In the genomic region with DNA sequence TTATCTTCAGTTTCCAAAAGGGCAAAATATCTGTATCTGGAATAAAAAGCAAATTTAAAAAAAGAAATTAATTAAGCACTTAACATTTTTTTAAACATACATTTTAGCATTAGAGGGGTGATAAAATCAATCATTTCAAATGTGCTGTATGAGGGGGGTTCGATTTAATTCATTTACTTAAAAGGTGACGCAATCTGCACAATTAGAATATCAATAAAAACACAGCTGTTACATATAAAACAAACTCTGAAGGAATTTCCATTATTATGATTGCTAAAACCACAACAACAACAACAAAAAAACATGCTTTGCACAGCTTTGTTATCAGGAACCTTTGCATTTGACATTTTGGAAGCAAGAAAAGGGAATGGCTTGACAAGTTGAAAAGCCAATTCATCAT, we compare ENCODE assay signal across 31 cellular contexts.
"Had no signal": no experiment of that assay in that cellular context is flagged by ENCODE, and none has a peak within 500 bp of the region (broad histone marks: within the 10 kb centered on the region; RNA-seq: fewer than 3 reads in every experiment).

No MANE protein-coding gene starts in this region.

- H3K4me3 Mint-ChIP-seq: activated CD4-positive, alpha-beta memory T cell treated with anti-CD3 and anti-CD28 coated beads, Interleukin-2, amount 10 ng/mL, durations not matched to agents 7 days and 5 days; activated CD4-positive, alpha-beta T cell treated with anti-CD3 and anti-CD28 coated beads, Interleukin-2, amount 10 ng/mL, durations not matched to agents 7 days and 5 days; activated naive CD8-positive, alpha-beta T cell; activated T-cell treated with anti-CD3 and anti-CD28 coated beads, Interleukin-2, amount 50 U/mL, for 4 hours; activated T-helper 17 cell treated with anti-CD3 and anti-CD28 coated beads, Interleukin-2, amount 50 U/mL, for 72 hours; central memory CD8-positive, alpha-beta T cell; dendritic cell treated with granulocyte-macrophage colony-stimulating factor and Interleukin-4, amounts not matched to agents 40 ng/mL and 50 ng/mL, for 4 days; endodermal cell had no signal

- H3K4me1 ChIP-seq: esophagus muscularis mucosa, foreskin keratinocyte, gastrocnemius medialis had no signal

- ATAC-seq: activated T-cell treated with anti-CD3 and anti-CD28 coated beads, Interleukin-2, amount 50 U/mL, for 4 hours; activated T-helper 17 cell treated with anti-CD3 and anti-CD28 coated beads, Interleukin-2, amount 50 U/mL, for 72 hours; foreskin keratinocyte; gastrocnemius medialis; heart left ventricle had no signal

- H3K27me3 Mint-ChIP-seq: activated CD4-positive, alpha-beta memory T cell treated with anti-CD3 and anti-CD28 coated beads, Interleukin-2, amount 10 ng/mL, durations not matched to agents 7 days and 5 days; central memory CD8-positive, alpha-beta T cell; dendritic cell treated with granulocyte-macrophage colony-stimulating factor and Interleukin-4, amounts not matched to agents 40 ng/mL and 50 ng/mL, for 4 days had no signal

- H3K9me3 Mint-ChIP-seq: activated CD4-positive, alpha-beta memory T cell treated with anti-CD3 and anti-CD28 coated beads, Interleukin-2, amount 10 ng/mL, durations not matched to agents 7 days and 5 days; activated CD4-positive, alpha-beta T cell treated with anti-CD3 and anti-CD28 coated beads, Interleukin-2, amount 10 ng/mL, durations not matched to agents 7 days and 5 days; activated T-helper 17 cell treated with anti-CD3 and anti-CD28 coated beads, Interleukin-2, amount 50 U/mL, for 72 hours had no signal

- H3K36me3 ChIP-seq: brain microvascular endothelial cell, esophagus muscularis mucosa, gastrocnemius medialis, heart left ventricle had no signal

- H3K27ac Mint-ChIP-seq: activated CD4-positive, alpha-beta memory T cell treated with anti-CD3 and anti-CD28 coated beads, Interleukin-2, amount 10 ng/mL, durations not matched to agents 7 days and 5 days; activated CD4-positive, alpha-beta T cell treated with anti-CD3 and anti-CD28 coated beads, Interleukin-2, amount 10 ng/mL, durations not matched to agents 7 days and 5 days; activated naive CD8-positive, alpha-beta T cell; activated T-helper 17 cell treated with anti-CD3 and anti-CD28 coated beads, Interleukin-2, amount 50 U/mL, for 72 hours; dendritic cell treated with granulocyte-macrophage colony-stimulating factor and Interleukin-4, amounts not matched to agents 40 ng/mL and 50 ng/mL, for 4 days; endodermal cell had no signal

- H3K36me3 Mint-ChIP-seq: activated naive CD8-positive, alpha-beta T cell had no signal

- DNase-seq: activated CD4-positive, alpha-beta memory T cell treated with anti-CD3 and anti-CD28 coated beads, Interleukin-2, amount 10 ng/mL, durations not matched to agents 7 days and 5 days; activated CD4-positive, alpha-beta T cell treated with anti-CD3 and anti-CD28 coated beads for 1 hour; activated CD4-positive, alpha-beta T cell treated with anti-CD3 and anti-CD28 coated beads for 4 hours; activated CD4-positive, alpha-beta T cell treated with anti-CD3 and anti-CD28 coated beads, Interleukin-2, amount 10 ng/mL, durations not matched to agents 7 days and 5 days; activated CD4-positive, alpha-beta T cell treated with anti-CD3 and anti-CD28 coated beads, Interleukin-2, amount 50 U/mL, for 4 hours; activated CD8-positive, alpha-beta memory T cell treated with anti-CD3 and anti-CD28 coated beads for 24 hours; activated effector memory CD4-positive, alpha-beta T cell treated with Interleukin-2 at 50 U/mL for 16 hours; activated gamma-delta T cell treated with Interleukin-2 at 50 U/mL for 16 hours; activated naive CD4-positive, alpha-beta T cell treated with anti-CD3 and anti-CD28 coated beads, Interleukin-2, amount 50 U/mL, for 16 hours; activated naive CD4-positive, alpha-beta T cell treated with Interleukin-2 at 50 U/mL for 16 hours; activated T-cell treated with anti-CD3 and anti-CD28 coated beads, Interleukin-2, amount 50 U/mL, for 4 hours; amniotic stem cell; anterior cingulate cortex; brain microvascular endothelial cell; dorsolateral prefrontal cortex; effector memory CD4-positive, alpha-beta T cell; endodermal cell; erythroblast; foreskin keratinocyte; gastrocnemius medialis; glutamatergic neuron; heart left ventricle; T-helper 2 cell had no signal

- H3K9me3 ChIP-seq: esophagus muscularis mucosa, gastrocnemius medialis, heart left ventricle had no signal

- H3K27me3 ChIP-seq: brain microvascular endothelial cell, dorsolateral prefrontal cortex, esophagus muscularis mucosa, foreskin keratinocyte, gastrocnemius medialis, heart left ventricle had no signal

- H3K27ac ChIP-seq: brain microvascular endothelial cell, coronary artery, dorsolateral prefrontal cortex, esophagus muscularis mucosa, foreskin keratinocyte, gastrocnemius medialis had no signal

- H3K4me1 Mint-ChIP-seq: activated CD4-positive, alpha-beta memory T cell treated with anti-CD3 and anti-CD28 coated beads, Interleukin-2, amount 10 ng/mL, durations not matched to agents 7 days and 5 days; activated CD4-positive, alpha-beta T cell treated with anti-CD3 and anti-CD28 coated beads, Interleukin-2, amount 10 ng/mL, durations not matched to agents 7 days and 5 days; activated T-helper 17 cell treated with anti-CD3 and anti-CD28 coated beads, Interleukin-2, amount 50 U/mL, for 72 hours; central memory CD8-positive, alpha-beta T cell had no signal

- FAIRE-seq: astrocyte, bronchial epithelial cell had no signal

- H3K4me3 ChIP-seq: coronary artery, dorsolateral prefrontal cortex, esophagus muscularis mucosa, gastrocnemius medialis, heart left ventricle had no signal
